8 cellular contexts compared by ENCODE assay signal in the genomic region with DNA sequence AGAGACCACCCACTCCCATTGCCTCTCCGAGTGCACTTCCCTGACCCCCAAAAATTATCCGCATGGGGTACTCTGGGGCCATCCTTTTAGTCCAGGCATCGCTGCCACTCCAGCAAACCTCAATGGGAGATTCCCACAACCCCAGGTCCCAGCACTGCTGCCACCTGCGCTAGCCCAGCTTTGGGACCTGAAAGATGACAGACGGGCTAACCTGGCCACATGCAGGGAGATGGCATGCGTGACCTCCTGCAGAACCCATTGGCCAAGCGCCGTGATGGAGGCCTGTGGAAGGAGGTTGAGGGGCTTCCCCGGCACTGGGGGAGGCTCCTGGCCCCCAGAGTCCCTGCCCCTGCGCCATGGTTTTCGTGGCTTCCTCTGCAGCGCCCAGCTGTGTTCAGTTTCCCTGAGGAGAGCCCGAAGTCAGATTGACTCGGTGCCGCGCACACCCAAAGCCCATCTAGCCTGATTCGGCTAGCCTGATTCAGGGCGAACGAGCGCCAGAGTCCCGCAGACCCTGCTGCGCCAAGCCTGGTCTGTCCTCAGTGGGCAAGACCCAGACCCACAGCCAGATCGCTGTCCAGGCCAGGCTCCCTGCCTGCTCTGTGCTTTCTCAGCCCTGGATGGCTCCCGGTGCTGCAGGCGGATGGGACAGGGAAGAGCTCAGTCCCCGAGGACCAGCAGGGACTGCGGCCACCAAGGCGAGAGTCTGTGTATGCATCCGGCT. TPM values are rescaled to one million over a fixed set of nuclear protein-coding genes. Genes with fewer than 3 reads are reported as not detected.
A peak's percentile ranks its signal among the peaks of the same experiment; 100 is the strongest.
DNase-seq lines count a peak whose midpoint lies in the region; ATAC-seq and TF ChIP-seq lines count a peak whose summit lies in the region.

No MANE protein-coding gene starts in this region.

- TF ChIP-seq CTCF in endodermal cell (conservative IDR thresholded peaks at IDR 0.05) = no peak
- TF ChIP-seq CTCF in progenitor cell of endocrine pancreas (IDR thresholded peaks at IDR 0.05; ENCODE audit: unreplicated experiment) = no peak
- no peak for TF ChIP-seq CTCF in GM10248 (IDR thresholded peaks at IDR 0.05; ENCODE audit: control extremely low read depth, extremely low read depth, low read depth, missing control alignments)

- H3K4me3 Mint-ChIP-seq in activated CD4-positive, alpha-beta T cell treated with anti-CD3 and anti-CD28 coated beads for 36 hours = peak overlapping the region; percentile 21
- no peak overlapping the region for H3K4me3 Mint-ChIP-seq in endodermal cell
- peak overlapping the region; percentile 67 for H3K4me3 Mint-ChIP-seq in progenitor cell of endocrine pancreas (ENCODE audit: low read depth)

- H3K27ac ChIP-seq in endodermal cell (ENCODE audit: low read depth, low read length) = no peak overlapping the region

- ATAC-seq in activated CD4-positive, alpha-beta T cell treated with anti-CD3 and anti-CD28 coated beads for 36 hours = no peak
- ATAC-seq in HG02852 (IDR thresholded peaks at IDR 0.05; ENCODE audit: unreplicated experiment) (no peak), HG02759 (IDR thresholded peaks at IDR 0.05; ENCODE audit: unreplicated experiment) (no peak)

- no peaks in the 10 kb centered on the region for H3K4me1 ChIP-seq in endodermal cell (ENCODE audit: control insufficient read depth, insufficient read depth, low read length)

- H3K27me3 ChIP-seq in endodermal cell (ENCODE audit: control insufficient read depth, insufficient read depth, low read length, poor library complexity, severe bottlenecking) = peaks cover 69% of the 10 kb centered on the region

- H3K4me1 Mint-ChIP-seq in activated CD4-positive, alpha-beta T cell treated with anti-CD3 and anti-CD28 coated beads for 36 hours = peaks cover 15% of the 10 kb centered on the region
- peaks cover 9% of the 10 kb centered on the region for H3K4me1 Mint-ChIP-seq in endodermal cell
- H3K4me1 Mint-ChIP-seq in progenitor cell of endocrine pancreas (ENCODE audit: low read depth) = peaks cover 7% of the 10 kb centered on the region

- H3K9me3 ChIP-seq in endodermal cell (ENCODE audit: control insufficient read depth, low read length) = no peaks in the 10 kb centered on the region

- DNase-seq in activated CD4-positive, alpha-beta T cell treated with anti-CD3 and anti-CD28 coated beads for 36 hours = no peak
- DNase-seq in activated CD4-positive, alpha-beta T cell treated with anti-CD3 and anti-CD28 coated beads for 1 hour = no peak
- DNase-seq in NAMALWA (ENCODE audit: low spot score) (peak; percentile 18), endodermal cell (peak; percentile 80), progenitor cell of endocrine pancreas (ENCODE audit: low spot score, unreplicated experiment) (no peak), GM10248 (ENCODE audit: extremely low spot score) (no peak)

- H3K27me3 Mint-ChIP-seq in activated CD4-positive, alpha-beta T cell treated with anti-CD3 and anti-CD28 coated beads for 36 hours = peaks cover 35% of the 10 kb centered on the region
- peaks cover 54% of the 10 kb centered on the region for H3K27me3 Mint-ChIP-seq in endodermal cell (ENCODE audit: insufficient read depth)
- H3K27me3 Mint-ChIP-seq in progenitor cell of endocrine pancreas = peaks cover 46% of the 10 kb centered on the region

- H3K36me3 ChIP-seq in endodermal cell (ENCODE audit: control insufficient read depth, insufficient read depth, low read length) = no peaks in the 10 kb centered on the region

- no peaks in the 10 kb centered on the region for H3K36me3 Mint-ChIP-seq in activated CD4-positive, alpha-beta T cell treated with anti-CD3 and anti-CD28 coated beads for 36 hours (ENCODE audit: low read depth)
- no peaks in the 10 kb centered on the region for H3K36me3 Mint-ChIP-seq in endodermal cell (ENCODE audit: low read depth)
- H3K36me3 Mint-ChIP-seq in progenitor cell of endocrine pancreas (ENCODE audit: insufficient read depth) = no peaks in the 10 kb centered on the region

- POLR2A ChIA-PET in activated CD4-positive, alpha-beta T cell treated with anti-CD3 and anti-CD28 coated beads for 36 hours (lab: Charles Lee) = no interaction called here
- POLR2A ChIA-PET in GM10248 (lab: Yijun Ruan, JAX) = no interaction called here

- H3K9me3 Mint-ChIP-seq in activated CD4-positive, alpha-beta T cell treated with anti-CD3 and anti-CD28 coated beads for 36 hours (ENCODE audit: low read depth) = no peaks in the 10 kb centered on the region
- H3K9me3 Mint-ChIP-seq in endodermal cell = peaks cover 1% of the 10 kb centered on the region
- H3K9me3 Mint-ChIP-seq in progenitor cell of endocrine pancreas (ENCODE audit: low read depth) = no peaks in the 10 kb centered on the region

- CTCF ChIA-PET in activated CD4-positive, alpha-beta T cell treated with anti-CD3 and anti-CD28 coated beads for 36 hours (lab: Charles Lee) = interaction anchor here (0.7 kb wide), 1 partner anchor 426 kb away, joined by 4 read pairs; no protein-coding TSS in a partner anchor
- CTCF ChIA-PET in GM10248 (lab: Yijun Ruan, JAX) = interaction anchor here (1.3 kb wide), 1 partner anchor 26 kb away, joined by 3 read pairs; no protein-coding TSS in a partner anchor

- no peak overlapping the region for H3K27ac Mint-ChIP-seq in activated CD4-positive, alpha-beta T cell treated with anti-CD3 and anti-CD28 coated beads for 36 hours
- H3K27ac Mint-ChIP-seq in endodermal cell = no peak overlapping the region
- H3K27ac Mint-ChIP-seq in progenitor cell of endocrine pancreas = no peak overlapping the region

- no peak overlapping the region for H3K4me3 ChIP-seq in endodermal cell (ENCODE audit: low read length)

- H3K9ac ChIP-seq in endodermal cell (ENCODE audit: extremely low read depth, low read length, poor library complexity, severe bottlenecking) = no peak overlapping the region

- intact Hi-C loops in activated CD4-positive, alpha-beta T cell treated with anti-CD3 and anti-CD28 coated beads for 36 hours (cut with DNase I, micrococcal nuclease) = no loop called here

- 10 to 11% methylated on average over 25 to 29 of the region's 29 CpGs for WGBS in endodermal cell (ENCODE audit: insufficient coverage in 1 of 2, insufficient read length in 1 of 2), 2 experiments

RNA-seq across cellular contexts. Expression of a gene that starts 0.8 kb away (rescaled TPM):
- total RNA-seq in activated CD4-positive, alpha-beta T cell treated with anti-CD3 and anti-CD28 coated beads for 36 hours = not detected
- total RNA-seq in endodermal cell = not detected
- polyA plus RNA-seq in endodermal cell (2013, experiment 1 of 2) = 15.0 TPM
- polyA plus RNA-seq in endodermal cell (2013, experiment 2 of 2) = 12.3 TPM
- total RNA-seq in progenitor cell of endocrine pancreas = 3.7 and 4.3 TPM in 2 replicates

Comparison
In these comparisons a context has a peak if more than half of its experiments do, and no peak if none do; other contexts are left out.
1. DNase-seq: peak in NAMALWA (single experiment) and endodermal cell (single experiment); none in activated CD4-positive, alpha-beta T cell treated with anti-CD3 and anti-CD28 coated beads for 36 hours (single experiment), activated CD4-positive, alpha-beta T cell treated with anti-CD3 and anti-CD28 coated beads for 1 hour (single experiment), progenitor cell of endocrine pancreas (single experiment) and GM10248 (single experiment).